ENCODE assay signal across 10 cellular contexts in the genomic region with DNA sequence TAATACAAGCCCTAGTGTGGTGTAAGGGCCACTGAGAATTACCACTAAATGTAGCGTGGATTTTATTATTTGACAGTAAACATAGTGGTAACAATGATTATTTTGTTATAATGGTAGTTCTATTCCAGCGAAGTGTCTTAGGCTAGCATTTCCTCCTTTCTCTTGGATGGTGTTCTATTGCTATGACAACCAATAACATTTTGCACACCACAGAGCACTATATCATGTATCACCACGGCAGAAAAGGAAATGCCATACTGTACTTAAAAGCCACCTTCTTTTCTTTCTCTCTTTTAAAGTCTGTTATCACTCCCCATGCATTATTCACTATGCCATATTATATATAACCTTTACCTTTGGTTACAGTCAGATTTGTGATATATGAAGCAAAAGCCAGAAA.
DNase-seq lines count a peak whose midpoint lies in the region; ATAC-seq and TF ChIP-seq lines count a peak whose summit lies in the region.
"Had no signal": no experiment of that assay in that cellular context is flagged by ENCODE, and none has a peak within 500 bp of the region (broad histone marks: within the 10 kb centered on the region; RNA-seq: fewer than 3 reads in every experiment).

No MANE protein-coding gene starts in this region.

- H3K4me3 Mint-ChIP-seq in activated B cell treated with CpG ODN at 0.5 μM for 24 hours, result no peak overlapping the region

- peak; percentile 63 for DNase-seq in AG08395 (ENCODE audit: low spot score)
- DNase-seq in HPDE6-E6E7 (ENCODE audit: extremely low spot score), result peak; percentile 13
- DNase-seq in activated B cell treated with CpG ODN at 0.5 μM for 24 hours, result no peak
- no peak for DNase-seq in right cardiac atrium
- no peak for DNase-seq in H7
- DNase-seq in NOMO-1 (lab: John Stamatoyannopoulos, UW; ENCODE audit: unreplicated experiment in 2 of 2), result no peak
- DNase-seq in HK-2 (ENCODE audit: unreplicated experiment), result no peak
- no peak for DNase-seq in GDM1 (lab: John Stamatoyannopoulos, UW)
- DNase-seq: activated T-cell treated with anti-CD3 and anti-CD28 coated beads, Interleukin-2, amount 50 U/mL, for 1 hour had no signal

- no peaks in the 10 kb centered on the region for H3K9me3 ChIP-seq in right cardiac atrium (ENCODE audit: control insufficient read depth, low read length)
- H3K9me3 ChIP-seq: neutrophil had no signal

- peaks cover 17% of the 10 kb centered on the region for H3K4me1 Mint-ChIP-seq in activated B cell treated with CpG ODN at 0.5 μM for 24 hours

- H3K4me1 ChIP-seq in right cardiac atrium (ENCODE audit: control insufficient read depth, insufficient read depth, low read length), result peaks cover 5% of the 10 kb centered on the region

- intact Hi-C loops in activated B cell treated with CpG ODN at 0.5 μM for 24 hours (cut with micrococcal nuclease), result loop anchor here (2.0 kb wide), 1 partner anchor 44 kb away; no protein-coding TSS in a partner anchor
- intact Hi-C loops in right cardiac atrium (cut with DNase I), result no loop called here

- ATAC-seq in activated B cell treated with CpG ODN at 0.5 μM for 24 hours (ENCODE audit: low read depth) (peak; percentile 62), right cardiac atrium (peak; percentile 84 to 87)

- POLR2A ChIA-PET in activated B cell treated with CpG ODN at 0.5 μM for 24 hours (lab: Charles Lee), result no interaction called here

- H3K27me3 ChIP-seq in right cardiac atrium (ENCODE audit: control insufficient read depth, insufficient read depth), result no peaks in the 10 kb centered on the region
- no peaks in the 10 kb centered on the region for H3K27me3 ChIP-seq in H7 (ENCODE audit: control insufficient read depth, insufficient read depth, low read length)
- H3K27me3 ChIP-seq: neutrophil had no signal

- TF ChIP-seq CTCF in activated B cell treated with CpG ODN at 0.5 μM for 24 hours (IDR thresholded peaks at IDR 0.05), result no peak

- H3K27ac ChIP-seq in right cardiac atrium (ENCODE audit: low read length), result no peak overlapping the region
- H3K27ac ChIP-seq: neutrophil had no signal

- no peaks in the 10 kb centered on the region for H3K27me3 Mint-ChIP-seq in activated B cell treated with CpG ODN at 0.5 μM for 24 hours

- H3K27ac Mint-ChIP-seq in activated B cell treated with CpG ODN at 0.5 μM for 24 hours, result no peak overlapping the region

- CTCF ChIA-PET in activated B cell treated with CpG ODN at 0.5 μM for 24 hours (lab: Charles Lee), result no interaction called here

- H3K4me3 ChIP-seq in right cardiac atrium (ENCODE audit: low read length) (no peak overlapping the region), H7 (ENCODE audit: insufficient read depth, low read depth, low read length) (no peak overlapping the region)

- no peaks in the 10 kb centered on the region for H3K9me3 Mint-ChIP-seq in activated B cell treated with CpG ODN at 0.5 μM for 24 hours

- H3K36me3 ChIP-seq in H7 (replicated peaks; ENCODE audit: control insufficient read depth, insufficient read depth, low read length), result 0 out of 2 replicates have a peak, but pooled peaks cover 2% of the 10 kb centered on the region

- WGBS in right cardiac atrium, result 7% methylated on average over 3 of the region's 3 CpGs

- peaks cover 41% of the 10 kb centered on the region for H3K36me3 Mint-ChIP-seq in activated B cell treated with CpG ODN at 0.5 μM for 24 hours (ENCODE audit: low read depth)

Comparison
In these comparisons a context has a peak if more than half of its experiments do, and no peak if none do; other contexts are left out.
1. DNase-seq: peak in AG08395 (single experiment) and HPDE6-E6E7 (single experiment); none in activated B cell treated with CpG ODN at 0.5 μM for 24 hours (single experiment), right cardiac atrium (0 of 3), H7 (single experiment), NOMO-1 (0 of 2), HK-2 (single experiment) and GDM1 (single experiment).